ENCODE assay signal across 17 cellular contexts in the genomic region with DNA sequence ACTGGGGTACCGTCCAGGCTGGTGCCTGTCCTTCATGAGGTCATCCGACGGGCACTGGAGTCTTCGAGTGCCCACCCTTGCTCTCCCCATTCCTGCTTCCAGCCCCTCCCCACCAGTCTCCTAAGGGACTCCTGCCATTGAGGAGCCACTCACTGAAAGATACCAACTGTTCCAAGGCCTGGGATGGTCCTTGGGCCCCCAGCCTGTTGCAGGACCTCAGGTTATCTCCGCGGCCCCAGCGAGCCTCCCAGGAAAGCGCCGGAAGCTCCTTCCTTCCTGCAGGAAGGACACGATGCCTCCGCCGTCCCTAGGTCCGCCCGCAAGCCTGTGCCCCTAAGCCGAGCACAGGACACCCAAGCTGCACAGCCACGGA. TPM values are rescaled to one million over a fixed set of nuclear protein-coding genes. Genes with fewer than 3 reads are reported as not detected.
DNase-seq lines count a peak whose midpoint lies in the region; ATAC-seq, FAIRE-seq and TF ChIP-seq lines count a peak whose summit lies in the region.
"Had no signal": no experiment of that assay in that cellular context is flagged by ENCODE, and none has a peak within 500 bp of the region (broad histone marks: within the 10 kb centered on the region; RNA-seq: fewer than 3 reads in every experiment).

No MANE protein-coding gene starts in this region.

- H3K4me1 ChIP-seq in CD8-positive, alpha-beta T cell (ENCODE audit: insufficient read depth, low read length): peaks cover 6% of the 10 kb centered on the region
- H3K4me1 ChIP-seq in iPS-18a (ENCODE audit: control insufficient read depth, low read depth, low read length) (peaks cover 16% of the 10 kb centered on the region), parathyroid adenoma (peaks cover 10% of the 10 kb centered on the region)
- H3K4me1 ChIP-seq: BE2C had no signal

- peak overlapping the region; percentile 28 for H2AFZ ChIP-seq in parathyroid adenoma

- H3K27me3 ChIP-seq in CD8-positive, alpha-beta T cell (ENCODE audit: insufficient read depth, low read length): peaks cover 11% of the 10 kb centered on the region
- peaks cover 39% of the 10 kb centered on the region for H3K27me3 ChIP-seq in iPS-18a (ENCODE audit: control insufficient read depth, insufficient read depth, low read length)
- H3K27me3 ChIP-seq in parathyroid adenoma (ENCODE audit: control insufficient read depth, insufficient read depth, low read length): peaks cover 3% of the 10 kb centered on the region

- no peaks in the 10 kb centered on the region for H3K9me3 ChIP-seq in CD8-positive, alpha-beta T cell (ENCODE audit: low read length)
- H3K9me3 ChIP-seq in iPS-18a (ENCODE audit: control insufficient read depth, low read depth, low read length) (no peaks in the 10 kb centered on the region), parathyroid adenoma (ENCODE audit: control insufficient read depth, low read length) (no peaks in the 10 kb centered on the region)
- H3K9me3 ChIP-seq: BE2C had no signal

- POLR2A ChIA-PET in CD8-positive, alpha-beta T cell (lab: Charles Lee): no interaction called here
- POLR2A ChIA-PET in WTC11 (lab: Charles Lee): interaction anchor here (0.6 to 1.3 kb wide), 3 partner anchors 18 to 73 kb away, joined by 3 to 5 read pairs (median 4); a partner anchor contains a TSS

- H3K9ac ChIP-seq in iPS-18a (ENCODE audit: low read length) (no peak overlapping the region), parathyroid adenoma (no peak overlapping the region)

- intact Hi-C loops in CD8-positive, alpha-beta T cell (cut with DNase I, micrococcal nuclease): no loop called here
- intact Hi-C loops in head of caudate nucleus (cut with DNase I): no loop called here

- no peaks in the 10 kb centered on the region for H3K9me3 Mint-ChIP-seq in CD8-positive, alpha-beta T cell
- no peaks in the 10 kb centered on the region for H3K9me3 Mint-ChIP-seq in WTC11
- H3K9me3 Mint-ChIP-seq: activated CD8-positive, alpha-beta T cell treated with anti-CD3 and anti-CD28 coated beads for 36 hours had no signal

- peaks cover 10% of the 10 kb centered on the region for H3K4me1 Mint-ChIP-seq in CD8-positive, alpha-beta T cell (ENCODE audit: low read depth)
- peaks cover 27% of the 10 kb centered on the region for H3K4me1 Mint-ChIP-seq in WTC11

- ATAC-seq in CD8-positive, alpha-beta T cell: no peak
- ATAC-seq in WTC11: peak; percentile 40
- ATAC-seq in GM21737 (IDR thresholded peaks at IDR 0.05; ENCODE audit: unreplicated experiment): no peak
- ATAC-seq: activated CD8-positive, alpha-beta T cell treated with anti-CD3 and anti-CD28 coated beads for 36 hours had no signal

- no peak for FAIRE-seq in H54 (lab: Jason Lieb, UNC)
- FAIRE-seq: bronchial epithelial cell had no signal

- TF ChIP-seq POLR2A in H54 (IDR thresholded peaks at IDR 0.05; ENCODE audit: low read depth, low read length): no peak

- DNase-seq in CD8-positive, alpha-beta T cell: no peak
- DNase-seq in WTC11 (ENCODE audit: low spot score) (peak; percentile 41), NCI-H748 (lab: John Stamatoyannopoulos, UW; ENCODE audit: unreplicated experiment) (no peak), head of caudate nucleus (no peak), H54 (ENCODE audit: insufficient read length, low spot score) (no peak)
- DNase-seq: activated CD8-positive, alpha-beta T cell treated with anti-CD3 and anti-CD28 coated beads for 36 hours; activated gamma-delta T cell; BE2C; NCI-H1694 treated with DMSO at 0.1 percent for 48 hours; NCI-H774; RPMI8226; stimulated activated naive CD4-positive, alpha-beta T cell; T1000 had no signal

- CTCF ChIA-PET in CD8-positive, alpha-beta T cell (lab: Charles Lee): interaction anchor here (1.0 to 4.7 kb wide), 3 partner anchors 20 to 29 kb away, joined by 3 to 25 read pairs (median 3); no protein-coding TSS in a partner anchor
- CTCF ChIA-PET in WTC11 (lab: Charles Lee): interaction anchor here (0.5 to 7.2 kb wide), 15 partner anchors 8 to 285 kb away, joined by 3 to 173 read pairs (median 4); a partner anchor contains a TSS

- no peak overlapping the region for H3K4me3 ChIP-seq in CD8-positive, alpha-beta T cell (ENCODE audit: low read depth, low read length)
- H3K4me3 ChIP-seq in iPS-18a (ENCODE audit: low read length): peak overlapping the region; percentile 53
- no peak overlapping the region for H3K4me3 ChIP-seq in parathyroid adenoma (ENCODE audit: low read depth, low read length)

- TF ChIP-seq CTCF in CD8-positive, alpha-beta T cell (IDR thresholded peaks at IDR 0.05): no peak
- TF ChIP-seq CTCF in WTC11 (IDR thresholded peaks at IDR 0.05) (no peak), parathyroid adenoma (IDR thresholded peaks at IDR 0.05) (no peak)

- H3K79me2 ChIP-seq in parathyroid adenoma: no peaks in the 10 kb centered on the region

- no peaks in the 10 kb centered on the region for H3K36me3 Mint-ChIP-seq in CD8-positive, alpha-beta T cell
- no peaks in the 10 kb centered on the region for H3K36me3 Mint-ChIP-seq in WTC11

- H3K4me2 ChIP-seq in parathyroid adenoma (ENCODE audit: low read length): peak overlapping the region; percentile 16

- H3K36me3 ChIP-seq in CD8-positive, alpha-beta T cell (ENCODE audit: insufficient read depth, low read length): no peaks in the 10 kb centered on the region
- no peaks in the 10 kb centered on the region for H3K36me3 ChIP-seq in iPS-18a (ENCODE audit: control insufficient read depth, low read depth, low read length)
- no peaks in the 10 kb centered on the region for H3K36me3 ChIP-seq in parathyroid adenoma (ENCODE audit: control insufficient read depth, insufficient read depth, low read length)
- H3K36me3 ChIP-seq: BE2C had no signal

- H3K27me3 Mint-ChIP-seq in CD8-positive, alpha-beta T cell (ENCODE audit: low read depth): peaks cover 56% of the 10 kb centered on the region
- peaks cover 51% of the 10 kb centered on the region for H3K27me3 Mint-ChIP-seq in WTC11 (ENCODE audit: low read depth)

- H3K27ac ChIP-seq in CD8-positive, alpha-beta T cell (ENCODE audit: low read depth, low read length): no peak overlapping the region
- H3K27ac ChIP-seq in iPS-18a (ENCODE audit: low read length): no peak overlapping the region
- H3K27ac ChIP-seq in parathyroid adenoma: no peak overlapping the region

- H3K4me3 Mint-ChIP-seq in CD8-positive, alpha-beta T cell: peak overlapping the region; percentile 63
- H3K4me3 Mint-ChIP-seq in WTC11: peak overlapping the region; percentile 62
- H3K4me3 Mint-ChIP-seq: activated CD8-positive, alpha-beta T cell treated with anti-CD3 and anti-CD28 coated beads for 36 hours had no signal

- H3K27ac Mint-ChIP-seq in CD8-positive, alpha-beta T cell: no peak overlapping the region
- H3K27ac Mint-ChIP-seq in WTC11: no peak overlapping the region
- H3K27ac Mint-ChIP-seq: activated CD8-positive, alpha-beta T cell treated with anti-CD3 and anti-CD28 coated beads for 36 hours had no signal

TF ChIP-seq in WTC11, 78 proteins besides CTCF, POLR2A, EP300 and RAD21 (continues in another document):
- TF ChIP-seq, protein P1, sequence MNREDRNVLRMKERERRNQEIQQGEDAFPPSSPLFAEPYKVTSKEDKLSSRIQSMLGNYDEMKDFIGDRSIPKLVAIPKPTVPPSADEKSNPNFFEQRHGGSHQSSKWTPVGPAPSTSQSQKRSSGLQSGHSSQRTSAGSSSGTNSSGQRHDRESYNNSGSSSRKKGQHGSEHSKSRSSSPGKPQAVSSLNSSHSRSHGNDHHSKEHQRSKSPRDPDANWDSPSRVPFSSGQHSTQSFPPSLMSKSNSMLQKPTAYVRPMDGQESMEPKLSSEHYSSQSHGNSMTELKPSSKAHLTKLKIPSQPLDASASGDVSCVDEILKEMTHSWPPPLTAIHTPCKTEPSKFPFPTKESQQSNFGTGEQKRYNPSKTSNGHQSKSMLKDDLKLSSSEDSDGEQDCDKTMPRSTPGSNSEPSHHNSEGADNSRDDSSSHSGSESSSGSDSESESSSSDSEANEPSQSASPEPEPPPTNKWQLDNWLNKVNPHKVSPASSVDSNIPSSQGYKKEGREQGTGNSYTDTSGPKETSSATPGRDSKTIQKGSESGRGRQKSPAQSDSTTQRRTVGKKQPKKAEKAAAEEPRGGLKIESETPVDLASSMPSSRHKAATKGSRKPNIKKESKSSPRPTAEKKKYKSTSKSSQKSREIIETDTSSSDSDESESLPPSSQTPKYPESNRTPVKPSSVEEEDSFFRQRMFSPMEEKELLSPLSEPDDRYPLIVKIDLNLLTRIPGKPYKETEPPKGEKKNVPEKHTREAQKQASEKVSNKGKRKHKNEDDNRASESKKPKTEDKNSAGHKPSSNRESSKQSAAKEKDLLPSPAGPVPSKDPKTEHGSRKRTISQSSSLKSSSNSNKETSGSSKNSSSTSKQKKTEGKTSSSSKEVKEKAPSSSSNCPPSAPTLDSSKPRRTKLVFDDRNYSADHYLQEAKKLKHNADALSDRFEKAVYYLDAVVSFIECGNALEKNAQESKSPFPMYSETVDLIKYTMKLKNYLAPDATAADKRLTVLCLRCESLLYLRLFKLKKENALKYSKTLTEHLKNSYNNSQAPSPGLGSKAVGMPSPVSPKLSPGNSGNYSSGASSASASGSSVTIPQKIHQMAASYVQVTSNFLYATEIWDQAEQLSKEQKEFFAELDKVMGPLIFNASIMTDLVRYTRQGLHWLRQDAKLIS (CRISPR knock-in tag; IDR thresholded peaks at IDR 0.05; ENCODE audit: borderline replicate concordance): no peak
- TF ChIP-seq, protein P2, sequence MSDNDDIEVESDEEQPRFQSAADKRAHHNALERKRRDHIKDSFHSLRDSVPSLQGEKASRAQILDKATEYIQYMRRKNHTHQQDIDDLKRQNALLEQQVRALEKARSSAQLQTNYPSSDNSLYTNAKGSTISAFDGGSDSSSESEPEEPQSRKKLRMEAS (CRISPR knock-in tag; IDR thresholded peaks at IDR 0.05): peak; percentile 67; the same call in 1 of the 2 replicates

RNA-seq across cellular contexts. Expression of a gene that starts 1.2 kb away (rescaled TPM):
- not detected for total RNA-seq in CD8-positive, alpha-beta T cell
- 7.2 to 11.0 TPM (median 9.6 TPM) in 3 replicates for total RNA-seq in WTC11 (2021)
- total RNA-seq: activated CD8-positive, alpha-beta T cell treated with anti-CD3 and anti-CD28 coated beads for 36 hours had no signal

RNA-seq across cellular contexts. Expression of a gene that starts 17.3 kb away (rescaled TPM):
- total RNA-seq in CD8-positive, alpha-beta T cell: 1 to 10 TPM; 2.0 to 2.1 TPM
- 0.17 to 0.23 TPM in 2 of 3 replicates, not detected in the other for total RNA-seq in WTC11 (2021)
- total RNA-seq: bronchial epithelial cell had no signal

RNA-seq across cellular contexts. Expression of a gene that starts 19.6 kb away (rescaled TPM):
- 100 to 1,000 TPM; 121 to 123 TPM for total RNA-seq in CD8-positive, alpha-beta T cell
- total RNA-seq in WTC11 (2021): 115 to 207 TPM (median 121 TPM) in 3 replicates

RNA-seq across cellular contexts. Expression of a gene that starts 37.1 kb away (rescaled TPM):
- 10 to 100 TPM; 44.8 to 45.7 TPM for total RNA-seq in CD8-positive, alpha-beta T cell
- 50.2 to 61.3 TPM (median 51.3 TPM) in 3 replicates for total RNA-seq in WTC11 (2021)

RNA-seq across cellular contexts. Expression of a gene that starts 39.9 kb away (rescaled TPM):
- total RNA-seq in CD8-positive, alpha-beta T cell: under 1 TPM; 0.11 to 0.22 TPM
- 0.55 to 1.3 TPM (median 1.1 TPM) in 3 replicates for total RNA-seq in WTC11 (2021)
- total RNA-seq: bronchial epithelial cell had no signal
